In the genomic region with DNA sequence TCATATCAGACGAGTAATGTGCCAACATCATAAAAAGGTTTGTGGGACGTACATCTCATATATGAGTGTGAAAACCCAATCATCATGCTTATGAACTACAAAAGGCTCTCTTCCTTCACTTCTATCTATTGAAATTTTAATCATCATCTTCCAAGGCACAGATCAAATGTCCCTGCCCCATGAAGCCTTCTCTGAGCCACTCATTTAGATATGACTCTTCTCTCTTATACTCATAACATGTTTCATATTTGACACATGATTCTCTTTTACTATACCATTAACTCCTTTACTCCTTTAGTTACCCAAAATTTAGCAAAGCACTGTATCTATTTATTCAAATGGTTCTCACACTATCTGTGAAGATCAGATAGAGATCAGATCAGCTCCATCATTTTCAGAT, we compare ENCODE assay signal across 13 cellular contexts. TPM values are rescaled to one million over a fixed set of nuclear protein-coding genes. Genes with fewer than 3 reads are reported as not detected.
DNase-seq lines count a peak whose midpoint lies in the region; ATAC-seq and TF ChIP-seq lines count a peak whose summit lies in the region.
"Had no signal": no experiment of that assay in that cellular context is flagged by ENCODE, and none has a peak within 500 bp of the region (broad histone marks: within the 10 kb centered on the region; RNA-seq: fewer than 3 reads in every experiment).

No MANE protein-coding gene starts in this region.

- TF ChIP-seq CTCF in mesothelial cell of epicardium (IDR thresholded peaks at IDR 0.05; ENCODE audit: unreplicated experiment) (no peak), GM13977 (IDR thresholded peaks at IDR 0.05; ENCODE audit: extremely low read depth, insufficient read depth, missing control alignments) (no peak)

- in situ Hi-C loops in GM13977 (cut with MboI; ENCODE audit: low pct_unique_long_range_greater_than_20kb, low sequenced_read_pairs, unreplicated experiment): no loop called here

- H3K9me3 Mint-ChIP-seq in activated T-cell treated with anti-CD3 and anti-CD28 coated beads, Interleukin-2, amount 50 U/mL, for 72 hours: no peaks in the 10 kb centered on the region
- peaks cover 7% of the 10 kb centered on the region for H3K9me3 Mint-ChIP-seq in mesothelial cell of epicardium

- peak; percentile 89 to 95 for ATAC-seq in activated T-cell treated with anti-CD3 and anti-CD28 coated beads, Interleukin-2, amount 50 U/mL, for 72 hours (replicated peaks in 1 of 2)
- ATAC-seq: A549, GM12878, HCT116 had no signal

- peak overlapping the region; percentile 5 to 26 for H3K4me3 Mint-ChIP-seq in activated T-cell treated with anti-CD3 and anti-CD28 coated beads, Interleukin-2, amount 50 U/mL, for 72 hours
- no peak overlapping the region for H3K4me3 Mint-ChIP-seq in mesothelial cell of epicardium
- H3K4me3 Mint-ChIP-seq: CD4-positive, alpha-beta memory T cell had no signal

- peak; percentile 11 to 13 for DNase-seq in activated T-cell treated with anti-CD3 and anti-CD28 coated beads, Interleukin-2, amount 50 U/mL, for 72 hours
- DNase-seq in activated T-cell treated with anti-CD3 and anti-CD28 coated beads, Interleukin-2, amount 50 U/mL, for 48 hours: no peak
- DNase-seq in stimulated activated CD4-positive, alpha-beta T cell treated with anti-CD3 and anti-CD28 coated beads, Interleukin-1b, Interleukin-23, amount 100 ng/mL, for 48 hours: peak; percentile 11
- no peak for DNase-seq in stimulated activated CD4-positive, alpha-beta T cell treated with anti-CD3 and anti-CD28 coated beads, Interleukin-2, amount 100 ng/mL, for 48 hours
- no peak for DNase-seq in mesothelial cell of epicardium (ENCODE audit: low spot score in 2 of 2, unreplicated experiment in 2 of 2)
- DNase-seq in GM13977 (ENCODE audit: low spot score): no peak
- DNase-seq: BE2C; CD4-positive, alpha-beta memory T cell; DMS79; GM23248 had no signal

- no peaks in the 10 kb centered on the region for H3K36me3 Mint-ChIP-seq in activated T-cell treated with anti-CD3 and anti-CD28 coated beads, Interleukin-2, amount 50 U/mL, for 72 hours (ENCODE audit: insufficient read depth in 2 of 2)
- H3K36me3 Mint-ChIP-seq in mesothelial cell of epicardium: peaks cover 11% of the 10 kb centered on the region

- no peaks in the 10 kb centered on the region for H3K27me3 Mint-ChIP-seq in activated T-cell treated with anti-CD3 and anti-CD28 coated beads, Interleukin-2, amount 50 U/mL, for 72 hours (ENCODE audit: low read depth)
- no peaks in the 10 kb centered on the region for H3K27me3 Mint-ChIP-seq in mesothelial cell of epicardium (ENCODE audit: low read depth)
- H3K27me3 Mint-ChIP-seq: CD4-positive, alpha-beta memory T cell had no signal

- no peak overlapping the region for H3K27ac Mint-ChIP-seq in activated T-cell treated with anti-CD3 and anti-CD28 coated beads, Interleukin-2, amount 50 U/mL, for 72 hours
- H3K27ac Mint-ChIP-seq in mesothelial cell of epicardium: peak overlapping the region; percentile 1

- H3K4me1 Mint-ChIP-seq in activated T-cell treated with anti-CD3 and anti-CD28 coated beads, Interleukin-2, amount 50 U/mL, for 72 hours (ENCODE audit: low read depth): peaks cover 31% of the 10 kb centered on the region
- H3K4me1 Mint-ChIP-seq in mesothelial cell of epicardium: no peaks in the 10 kb centered on the region

RNA-seq across cellular contexts. Expression of a gene that starts 22.2 kb away (rescaled TPM):
- 10 to 100 TPM; 34.0 to 41.8 TPM for total RNA-seq in activated T-cell treated with anti-CD3 and anti-CD28 coated beads, Interleukin-2, amount 50 U/mL, for 72 hours
- 57.8 to 64.5 TPM (median 58.2 TPM) in 3 replicates for total RNA-seq in mesothelial cell of epicardium

RNA-seq across cellular contexts. Expression of a gene that starts 39.3 kb away (rescaled TPM):
- 1 to 10 TPM; 4.5 to 5.9 TPM for total RNA-seq in activated T-cell treated with anti-CD3 and anti-CD28 coated beads, Interleukin-2, amount 50 U/mL, for 72 hours
- total RNA-seq in mesothelial cell of epicardium: 15.4 to 16.5 TPM (median 15.9 TPM) in 3 replicates

Comparison
In these comparisons a context has a peak if more than half of its experiments do, and no peak if none do; other contexts are left out.
1. DNase-seq: peak in activated T-cell treated with anti-CD3 and anti-CD28 coated beads, Interleukin-2, amount 50 U/mL, for 72 hours (2 of 2) and stimulated activated CD4-positive, alpha-beta T cell treated with anti-CD3 and anti-CD28 coated beads, Interleukin-1b, Interleukin-23, amount 100 ng/mL, for 48 hours (single experiment); none in activated T-cell treated with anti-CD3 and anti-CD28 coated beads, Interleukin-2, amount 50 U/mL, for 48 hours (0 of 2), stimulated activated CD4-positive, alpha-beta T cell treated with anti-CD3 and anti-CD28 coated beads, Interleukin-2, amount 100 ng/mL, for 48 hours (0 of 2), mesothelial cell of epicardium (0 of 2) and GM13977 (single experiment).